ENCODE assay signal across 1 cellular context in the genomic region with DNA sequence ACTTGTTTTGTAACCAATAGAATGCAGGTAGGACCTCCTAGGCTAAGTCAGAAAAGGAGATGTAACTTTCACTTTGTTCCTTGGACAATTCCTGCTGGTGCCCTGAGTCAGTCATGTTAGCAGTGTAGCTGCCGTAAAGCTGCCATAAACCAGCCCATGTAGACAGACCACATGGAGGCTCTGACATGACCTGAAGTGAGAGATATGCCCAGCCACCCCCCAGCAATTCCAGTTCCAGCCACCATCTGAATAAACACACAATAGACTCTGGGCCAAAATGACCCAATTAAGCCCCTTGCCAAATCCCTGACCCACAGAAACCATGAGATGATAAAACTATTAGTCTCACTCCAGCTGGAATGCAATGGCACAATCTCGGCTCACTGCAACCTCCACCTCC.
TF ChIP-seq lines count a peak whose summit lies in the region.

No MANE protein-coding gene starts in this region.

TF ChIP-seq in GM23338, 12 proteins besides CTCF, POLR2A, EP300 and RAD21 (continued from another document):
- TF ChIP-seq, protein P1, sequence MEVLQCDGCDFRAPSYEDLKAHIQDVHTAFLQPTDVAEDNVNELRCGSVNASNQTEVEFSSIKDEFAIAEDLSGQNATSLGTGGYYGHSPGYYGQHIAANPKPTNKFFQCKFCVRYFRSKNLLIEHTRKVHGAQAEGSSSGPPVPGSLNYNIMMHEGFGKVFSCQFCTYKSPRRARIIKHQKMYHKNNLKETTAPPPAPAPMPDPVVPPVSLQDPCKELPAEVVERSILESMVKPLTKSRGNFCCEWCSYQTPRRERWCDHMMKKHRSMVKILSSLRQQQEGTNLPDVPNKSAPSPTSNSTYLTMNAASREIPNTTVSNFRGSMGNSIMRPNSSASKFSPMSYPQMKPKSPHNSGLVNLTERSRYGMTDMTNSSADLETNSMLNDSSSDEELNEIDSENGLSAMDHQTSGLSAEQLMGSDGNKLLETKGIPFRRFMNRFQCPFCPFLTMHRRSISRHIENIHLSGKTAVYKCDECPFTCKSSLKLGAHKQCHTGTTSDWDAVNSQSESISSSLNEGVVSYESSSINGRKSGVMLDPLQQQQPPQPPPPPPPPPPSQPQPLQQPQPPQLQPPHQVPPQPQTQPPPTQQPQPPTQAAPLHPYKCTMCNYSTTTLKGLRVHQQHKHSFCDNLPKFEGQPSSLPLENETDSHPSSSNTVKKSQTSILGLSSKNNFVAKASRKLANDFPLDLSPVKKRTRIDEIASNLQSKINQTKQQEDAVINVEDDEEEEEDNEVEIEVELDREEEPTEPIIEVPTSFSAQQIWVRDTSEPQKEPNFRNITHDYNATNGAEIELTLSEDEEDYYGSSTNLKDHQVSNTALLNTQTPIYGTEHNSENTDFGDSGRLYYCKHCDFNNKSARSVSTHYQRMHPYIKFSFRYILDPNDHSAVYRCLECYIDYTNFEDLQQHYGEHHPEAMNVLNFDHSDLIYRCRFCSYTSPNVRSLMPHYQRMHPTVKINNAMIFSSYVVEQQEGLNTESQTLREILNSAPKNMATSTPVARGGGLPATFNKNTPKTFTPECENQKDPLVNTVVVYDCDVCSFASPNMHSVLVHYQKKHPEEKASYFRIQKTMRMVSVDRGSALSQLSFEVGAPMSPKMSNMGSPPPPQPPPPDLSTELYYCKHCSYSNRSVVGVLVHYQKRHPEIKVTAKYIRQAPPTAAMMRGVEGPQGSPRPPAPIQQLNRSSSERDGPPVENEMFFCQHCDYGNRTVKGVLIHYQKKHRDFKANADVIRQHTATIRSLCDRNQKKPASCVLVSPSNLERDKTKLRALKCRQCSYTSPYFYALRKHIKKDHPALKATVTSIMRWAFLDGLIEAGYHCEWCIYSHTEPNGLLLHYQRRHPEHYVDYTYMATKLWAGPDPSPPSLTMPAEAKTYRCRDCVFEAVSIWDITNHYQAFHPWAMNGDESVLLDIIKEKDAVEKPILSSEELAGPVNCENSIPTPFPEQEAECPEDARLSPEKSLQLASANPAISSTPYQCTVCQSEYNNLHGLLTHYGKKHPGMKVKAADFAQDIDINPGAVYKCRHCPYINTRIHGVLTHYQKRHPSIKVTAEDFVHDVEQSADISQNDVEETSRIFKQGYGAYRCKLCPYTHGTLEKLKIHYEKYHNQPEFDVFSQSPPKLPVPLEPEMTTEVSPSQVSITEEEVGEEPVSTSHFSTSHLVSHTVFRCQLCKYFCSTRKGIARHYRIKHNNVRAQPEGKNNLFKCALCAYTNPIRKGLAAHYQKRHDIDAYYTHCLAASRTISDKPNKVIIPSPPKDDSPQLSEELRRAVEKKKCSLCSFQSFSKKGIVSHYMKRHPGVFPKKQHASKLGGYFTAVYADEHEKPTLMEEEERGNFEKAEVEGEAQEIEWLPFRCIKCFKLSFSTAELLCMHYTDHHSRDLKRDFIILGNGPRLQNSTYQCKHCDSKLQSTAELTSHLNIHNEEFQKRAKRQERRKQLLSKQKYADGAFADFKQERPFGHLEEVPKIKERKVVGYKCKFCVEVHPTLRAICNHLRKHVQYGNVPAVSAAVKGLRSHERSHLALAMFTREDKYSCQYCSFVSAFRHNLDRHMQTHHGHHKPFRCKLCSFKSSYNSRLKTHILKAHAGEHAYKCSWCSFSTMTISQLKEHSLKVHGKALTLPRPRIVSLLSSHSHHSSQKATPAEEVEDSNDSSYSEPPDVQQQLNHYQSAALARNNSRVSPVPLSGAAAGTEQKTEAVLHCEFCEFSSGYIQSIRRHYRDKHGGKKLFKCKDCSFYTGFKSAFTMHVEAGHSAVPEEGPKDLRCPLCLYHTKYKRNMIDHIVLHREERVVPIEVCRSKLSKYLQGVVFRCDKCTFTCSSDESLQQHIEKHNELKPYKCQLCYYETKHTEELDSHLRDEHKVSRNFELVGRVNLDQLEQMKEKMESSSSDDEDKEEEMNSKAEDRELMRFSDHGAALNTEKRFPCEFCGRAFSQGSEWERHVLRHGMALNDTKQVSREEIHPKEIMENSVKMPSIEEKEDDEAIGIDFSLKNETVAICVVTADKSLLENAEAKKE (CRISPR knock-in tag; IDR thresholded peaks at IDR 0.05), result no peak
- TF ChIP-seq JUNB (IDR thresholded peaks at IDR 0.05; ENCODE audit: unreplicated experiment), result no peak
